1 cellular context compared by ENCODE assay signal in the genomic region with DNA sequence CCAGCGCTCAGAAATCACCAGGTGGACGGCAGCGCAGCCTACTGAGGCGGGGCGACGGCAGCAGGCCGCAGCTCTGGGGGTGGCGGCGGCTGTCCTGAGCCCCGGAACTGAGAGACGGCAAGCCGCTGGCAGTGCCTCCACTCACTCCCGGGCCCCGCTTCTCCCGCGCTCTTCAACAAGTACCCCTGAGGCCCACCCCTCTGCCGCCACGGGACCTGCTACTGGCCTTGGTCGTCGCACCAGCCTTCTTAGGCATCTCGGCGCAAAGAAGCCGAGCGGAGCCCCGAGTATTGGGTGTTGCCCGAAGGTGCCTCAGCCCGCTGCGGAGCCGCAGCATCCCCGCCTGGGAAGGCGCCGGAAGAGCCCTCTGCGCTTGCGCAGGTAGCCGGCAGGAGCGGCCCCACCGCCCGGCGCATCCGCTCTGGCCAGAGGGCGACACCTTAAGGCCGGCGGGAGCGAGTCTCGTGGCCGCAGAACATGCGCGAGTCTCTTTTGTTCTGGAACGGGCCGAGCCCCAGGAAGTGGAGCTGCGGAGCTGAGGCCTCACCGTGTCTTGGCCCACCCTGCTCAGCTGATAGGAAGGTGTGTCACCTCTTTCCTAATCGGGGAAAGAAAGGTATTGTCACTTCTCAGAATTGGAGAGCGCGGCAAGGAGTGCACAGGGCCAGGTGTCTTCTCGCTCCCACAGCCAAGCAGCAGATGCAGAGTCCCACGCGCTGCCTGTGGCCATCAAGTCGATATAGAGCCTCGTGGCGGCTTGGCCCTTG.
TF ChIP-seq lines count a peak whose summit lies in the region.

A gene (minus strand): TSS at position 369 of the 767 bp plus-strand sequence. CDS start 32 bp downstream, at position 337.

TF ChIP-seq in HEK293, 187 proteins besides CTCF, POLR2A, EP300 and RAD21 (continued from another document):
- TF ChIP-seq, protein P1, sequence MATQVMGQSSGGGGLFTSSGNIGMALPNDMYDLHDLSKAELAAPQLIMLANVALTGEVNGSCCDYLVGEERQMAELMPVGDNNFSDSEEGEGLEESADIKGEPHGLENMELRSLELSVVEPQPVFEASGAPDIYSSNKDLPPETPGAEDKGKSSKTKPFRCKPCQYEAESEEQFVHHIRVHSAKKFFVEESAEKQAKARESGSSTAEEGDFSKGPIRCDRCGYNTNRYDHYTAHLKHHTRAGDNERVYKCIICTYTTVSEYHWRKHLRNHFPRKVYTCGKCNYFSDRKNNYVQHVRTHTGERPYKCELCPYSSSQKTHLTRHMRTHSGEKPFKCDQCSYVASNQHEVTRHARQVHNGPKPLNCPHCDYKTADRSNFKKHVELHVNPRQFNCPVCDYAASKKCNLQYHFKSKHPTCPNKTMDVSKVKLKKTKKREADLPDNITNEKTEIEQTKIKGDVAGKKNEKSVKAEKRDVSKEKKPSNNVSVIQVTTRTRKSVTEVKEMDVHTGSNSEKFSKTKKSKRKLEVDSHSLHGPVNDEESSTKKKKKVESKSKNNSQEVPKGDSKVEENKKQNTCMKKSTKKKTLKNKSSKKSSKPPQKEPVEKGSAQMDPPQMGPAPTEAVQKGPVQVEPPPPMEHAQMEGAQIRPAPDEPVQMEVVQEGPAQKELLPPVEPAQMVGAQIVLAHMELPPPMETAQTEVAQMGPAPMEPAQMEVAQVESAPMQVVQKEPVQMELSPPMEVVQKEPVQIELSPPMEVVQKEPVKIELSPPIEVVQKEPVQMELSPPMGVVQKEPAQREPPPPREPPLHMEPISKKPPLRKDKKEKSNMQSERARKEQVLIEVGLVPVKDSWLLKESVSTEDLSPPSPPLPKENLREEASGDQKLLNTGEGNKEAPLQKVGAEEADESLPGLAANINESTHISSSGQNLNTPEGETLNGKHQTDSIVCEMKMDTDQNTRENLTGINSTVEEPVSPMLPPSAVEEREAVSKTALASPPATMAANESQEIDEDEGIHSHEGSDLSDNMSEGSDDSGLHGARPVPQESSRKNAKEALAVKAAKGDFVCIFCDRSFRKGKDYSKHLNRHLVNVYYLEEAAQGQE (tag by site-specific recombination; IDR thresholded peaks at IDR 0.05) = no peak
- TF ChIP-seq, protein P2, sequence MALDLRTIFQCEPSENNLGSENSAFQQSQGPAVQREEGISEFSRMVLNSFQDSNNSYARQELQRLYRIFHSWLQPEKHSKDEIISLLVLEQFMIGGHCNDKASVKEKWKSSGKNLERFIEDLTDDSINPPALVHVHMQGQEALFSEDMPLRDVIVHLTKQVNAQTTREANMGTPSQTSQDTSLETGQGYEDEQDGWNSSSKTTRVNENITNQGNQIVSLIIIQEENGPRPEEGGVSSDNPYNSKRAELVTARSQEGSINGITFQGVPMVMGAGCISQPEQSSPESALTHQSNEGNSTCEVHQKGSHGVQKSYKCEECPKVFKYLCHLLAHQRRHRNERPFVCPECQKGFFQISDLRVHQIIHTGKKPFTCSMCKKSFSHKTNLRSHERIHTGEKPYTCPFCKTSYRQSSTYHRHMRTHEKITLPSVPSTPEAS (tag by site-specific recombination; IDR thresholded peaks at IDR 0.05) = 0 out of 2 replicates have a peak, but pooled peaks have one; percentile 6
- TF ChIP-seq GLIS2 (tag by site-specific recombination; IDR thresholded peaks at IDR 0.05) = peak; percentile 29; the same call in 1 of the 2 replicates
- TF ChIP-seq ZNF266 (tag by site-specific recombination; IDR thresholded peaks at IDR 0.05; ENCODE audit: low read depth) = no peak
- no peak for TF ChIP-seq ZNF624 (tag by site-specific recombination; IDR thresholded peaks at IDR 0.05)
- 0 out of 2 replicates have a peak, but pooled peaks have one; percentile 68 for TF ChIP-seq BCL11B (tag by site-specific recombination; IDR thresholded peaks at IDR 0.05; ENCODE audit: low read depth)
- 0 out of 2 replicates have a peak, but pooled peaks have one; percentile 11 for TF ChIP-seq ZIC2 (tag by site-specific recombination; IDR thresholded peaks at IDR 0.05)
- no peak for TF ChIP-seq ZNF146 (tag by site-specific recombination; IDR thresholded peaks at IDR 0.05)
- TF ChIP-seq WT1 (tag by site-specific recombination; IDR thresholded peaks at IDR 0.05) = 0 out of 2 replicates have a peak, but pooled peaks have one; percentile 2
- TF ChIP-seq ZBTB20 (tag by site-specific recombination; IDR thresholded peaks at IDR 0.05) = peak; percentile 98
- TF ChIP-seq ZNF610 (tag by site-specific recombination; IDR thresholded peaks at IDR 0.05; ENCODE audit: borderline replicate concordance) = no peak
- TF ChIP-seq SP7 (tag by site-specific recombination; IDR thresholded peaks at IDR 0.05) = peak; percentile 55
- TF ChIP-seq, protein P3, sequence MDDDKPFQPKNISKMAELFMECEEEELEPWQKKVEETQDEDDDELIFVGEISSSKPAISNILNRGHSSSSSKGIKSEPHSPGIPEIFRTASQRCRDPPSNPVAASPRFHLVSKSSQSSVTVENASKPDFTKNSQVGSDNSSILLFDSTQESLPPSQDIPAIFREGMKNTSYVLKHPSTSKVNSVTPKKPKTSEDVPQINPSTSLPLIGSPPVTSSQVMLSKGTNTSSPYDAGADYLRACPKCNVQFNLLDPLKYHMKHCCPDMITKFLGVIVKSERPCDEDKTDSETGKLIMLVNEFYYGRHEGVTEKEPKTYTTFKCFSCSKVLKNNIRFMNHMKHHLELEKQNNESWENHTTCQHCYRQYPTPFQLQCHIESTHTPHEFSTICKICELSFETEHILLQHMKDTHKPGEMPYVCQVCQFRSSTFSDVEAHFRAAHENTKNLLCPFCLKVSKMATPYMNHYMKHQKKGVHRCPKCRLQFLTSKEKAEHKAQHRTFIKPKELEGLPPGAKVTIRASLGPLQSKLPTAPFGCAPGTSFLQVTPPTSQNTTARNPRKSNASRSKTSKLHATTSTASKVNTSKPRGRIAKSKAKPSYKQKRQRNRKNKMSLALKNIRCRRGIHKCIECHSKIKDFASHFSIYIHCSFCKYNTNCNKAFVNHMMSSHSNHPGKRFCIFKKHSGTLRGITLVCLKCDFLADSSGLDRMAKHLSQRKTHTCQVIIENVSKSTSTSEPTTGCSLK (tag by site-specific recombination; IDR thresholded peaks at IDR 0.05) = no peak
- TF ChIP-seq ZNF155 (tag by site-specific recombination; IDR thresholded peaks at IDR 0.05) = no peak
- TF ChIP-seq, protein P4, sequence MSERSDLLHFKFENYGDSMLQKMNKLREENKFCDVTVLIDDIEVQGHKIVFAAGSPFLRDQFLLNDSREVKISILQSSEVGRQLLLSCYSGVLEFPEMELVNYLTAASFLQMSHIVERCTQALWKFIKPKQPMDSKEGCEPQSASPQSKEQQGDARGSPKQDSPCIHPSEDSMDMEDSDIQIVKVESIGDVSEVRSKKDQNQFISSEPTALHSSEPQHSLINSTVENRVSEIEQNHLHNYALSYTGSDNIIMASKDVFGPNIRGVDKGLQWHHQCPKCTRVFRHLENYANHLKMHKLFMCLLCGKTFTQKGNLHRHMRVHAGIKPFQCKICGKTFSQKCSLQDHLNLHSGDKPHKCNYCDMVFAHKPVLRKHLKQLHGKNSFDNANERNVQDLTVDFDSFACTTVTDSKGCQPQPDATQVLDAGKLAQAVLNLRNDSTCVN (tag by site-specific recombination; optimal IDR thresholded peaks at IDR 0.05) = peak; percentile 90
- TF ChIP-seq, protein P5, sequence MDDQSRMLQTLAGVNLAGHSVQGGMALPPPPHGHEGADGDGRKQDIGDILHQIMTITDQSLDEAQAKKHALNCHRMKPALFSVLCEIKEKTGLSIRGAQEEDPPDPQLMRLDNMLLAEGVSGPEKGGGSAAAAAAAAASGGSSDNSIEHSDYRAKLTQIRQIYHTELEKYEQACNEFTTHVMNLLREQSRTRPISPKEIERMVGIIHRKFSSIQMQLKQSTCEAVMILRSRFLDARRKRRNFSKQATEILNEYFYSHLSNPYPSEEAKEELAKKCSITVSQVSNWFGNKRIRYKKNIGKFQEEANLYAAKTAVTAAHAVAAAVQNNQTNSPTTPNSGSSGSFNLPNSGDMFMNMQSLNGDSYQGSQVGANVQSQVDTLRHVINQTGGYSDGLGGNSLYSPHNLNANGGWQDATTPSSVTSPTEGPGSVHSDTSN (CRISPR knock-in tag; IDR thresholded peaks at IDR 0.05) = 0 out of 2 replicates have a peak, but pooled peaks have one; percentile 45
- TF ChIP-seq ZNF48 (tag by site-specific recombination; IDR thresholded peaks at IDR 0.05) = no peak
- no peak for TF ChIP-seq ZNF10 (tag by site-specific recombination; IDR thresholded peaks at IDR 0.05)
- no peak for TF ChIP-seq RBAK (tag by site-specific recombination; IDR thresholded peaks at IDR 0.05)
- no peak for TF ChIP-seq ZNF404 (tag by site-specific recombination; IDR thresholded peaks at IDR 0.05)
- peak; percentile 89 for TF ChIP-seq SCRT2 (tag by site-specific recombination; IDR thresholded peaks at IDR 0.05)
- TF ChIP-seq KLF8 (tag by site-specific recombination; IDR thresholded peaks at IDR 0.05) = peak; percentile 37
- peak; percentile 22 for TF ChIP-seq ZFP37 (tag by site-specific recombination; IDR thresholded peaks at IDR 0.05)
- TF ChIP-seq ZBTB8A (tag by site-specific recombination; IDR thresholded peaks at IDR 0.05) = peak; percentile 97
- no peak for TF ChIP-seq ZNF768 (tag by site-specific recombination; IDR thresholded peaks at IDR 0.05)
- peak; percentile 32; the same call in 1 of the 2 replicates for TF ChIP-seq ZNF324 (tag by site-specific recombination; IDR thresholded peaks at IDR 0.05)
- TF ChIP-seq ZNF391 (tag by site-specific recombination; IDR thresholded peaks at IDR 0.05; ENCODE audit: borderline replicate concordance, low read depth) = 0 out of 2 replicates have a peak, but pooled peaks have one; percentile 19
- TF ChIP-seq TCF7L2 (IDR thresholded peaks at IDR 0.05; ENCODE audit: borderline replicate concordance, low read depth, low read length) = no peak
- TF ChIP-seq ZFP69B (tag by site-specific recombination; IDR thresholded peaks at IDR 0.05) = peak; percentile 4; the same call in 1 of the 2 replicates
- peak; percentile 6; the same call in 1 of the 2 replicates for TF ChIP-seq ZNF157 (tag by site-specific recombination; IDR thresholded peaks at IDR 0.05)
- peak; percentile 57 for TF ChIP-seq ZNF629 (tag by site-specific recombination; IDR thresholded peaks at IDR 0.05)
- TF ChIP-seq, protein P6, sequence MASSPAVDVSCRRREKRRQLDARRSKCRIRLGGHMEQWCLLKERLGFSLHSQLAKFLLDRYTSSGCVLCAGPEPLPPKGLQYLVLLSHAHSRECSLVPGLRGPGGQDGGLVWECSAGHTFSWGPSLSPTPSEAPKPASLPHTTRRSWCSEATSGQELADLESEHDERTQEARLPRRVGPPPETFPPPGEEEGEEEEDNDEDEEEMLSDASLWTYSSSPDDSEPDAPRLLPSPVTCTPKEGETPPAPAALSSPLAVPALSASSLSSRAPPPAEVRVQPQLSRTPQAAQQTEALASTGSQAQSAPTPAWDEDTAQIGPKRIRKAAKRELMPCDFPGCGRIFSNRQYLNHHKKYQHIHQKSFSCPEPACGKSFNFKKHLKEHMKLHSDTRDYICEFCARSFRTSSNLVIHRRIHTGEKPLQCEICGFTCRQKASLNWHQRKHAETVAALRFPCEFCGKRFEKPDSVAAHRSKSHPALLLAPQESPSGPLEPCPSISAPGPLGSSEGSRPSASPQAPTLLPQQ (tag by site-specific recombination; IDR thresholded peaks at IDR 0.05) = peak; percentile 42; the same call in 1 of the 2 replicates
- no peak for TF ChIP-seq HOXA7 (CRISPR knock-in tag; IDR thresholded peaks at IDR 0.05; ENCODE audit: borderline replicate concordance)
- TF ChIP-seq, protein P7, sequence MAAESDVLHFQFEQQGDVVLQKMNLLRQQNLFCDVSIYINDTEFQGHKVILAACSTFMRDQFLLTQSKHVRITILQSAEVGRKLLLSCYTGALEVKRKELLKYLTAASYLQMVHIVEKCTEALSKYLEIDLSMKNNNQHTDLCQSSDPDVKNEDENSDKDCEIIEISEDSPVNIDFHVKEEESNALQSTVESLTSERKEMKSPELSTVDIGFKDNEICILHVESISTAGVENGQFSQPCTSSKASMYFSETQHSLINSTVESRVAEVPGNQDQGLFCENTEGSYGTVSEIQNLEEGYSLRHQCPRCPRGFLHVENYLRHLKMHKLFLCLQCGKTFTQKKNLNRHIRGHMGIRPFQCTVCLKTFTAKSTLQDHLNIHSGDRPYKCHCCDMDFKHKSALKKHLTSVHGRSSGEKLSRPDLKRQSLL (tag by site-specific recombination; IDR thresholded peaks at IDR 0.05) = peak; percentile 38; the same call in 1 of the 2 replicates
- 0 out of 2 replicates have a peak, but pooled peaks have one; percentile 6 for TF ChIP-seq ZBTB1 (tag by site-specific recombination; IDR thresholded peaks at IDR 0.05)
- peak; percentile 11; the same call in 1 of the 2 replicates for TF ChIP-seq YY2 (tag by site-specific recombination; IDR thresholded peaks at IDR 0.05)
- TF ChIP-seq, protein P8, sequence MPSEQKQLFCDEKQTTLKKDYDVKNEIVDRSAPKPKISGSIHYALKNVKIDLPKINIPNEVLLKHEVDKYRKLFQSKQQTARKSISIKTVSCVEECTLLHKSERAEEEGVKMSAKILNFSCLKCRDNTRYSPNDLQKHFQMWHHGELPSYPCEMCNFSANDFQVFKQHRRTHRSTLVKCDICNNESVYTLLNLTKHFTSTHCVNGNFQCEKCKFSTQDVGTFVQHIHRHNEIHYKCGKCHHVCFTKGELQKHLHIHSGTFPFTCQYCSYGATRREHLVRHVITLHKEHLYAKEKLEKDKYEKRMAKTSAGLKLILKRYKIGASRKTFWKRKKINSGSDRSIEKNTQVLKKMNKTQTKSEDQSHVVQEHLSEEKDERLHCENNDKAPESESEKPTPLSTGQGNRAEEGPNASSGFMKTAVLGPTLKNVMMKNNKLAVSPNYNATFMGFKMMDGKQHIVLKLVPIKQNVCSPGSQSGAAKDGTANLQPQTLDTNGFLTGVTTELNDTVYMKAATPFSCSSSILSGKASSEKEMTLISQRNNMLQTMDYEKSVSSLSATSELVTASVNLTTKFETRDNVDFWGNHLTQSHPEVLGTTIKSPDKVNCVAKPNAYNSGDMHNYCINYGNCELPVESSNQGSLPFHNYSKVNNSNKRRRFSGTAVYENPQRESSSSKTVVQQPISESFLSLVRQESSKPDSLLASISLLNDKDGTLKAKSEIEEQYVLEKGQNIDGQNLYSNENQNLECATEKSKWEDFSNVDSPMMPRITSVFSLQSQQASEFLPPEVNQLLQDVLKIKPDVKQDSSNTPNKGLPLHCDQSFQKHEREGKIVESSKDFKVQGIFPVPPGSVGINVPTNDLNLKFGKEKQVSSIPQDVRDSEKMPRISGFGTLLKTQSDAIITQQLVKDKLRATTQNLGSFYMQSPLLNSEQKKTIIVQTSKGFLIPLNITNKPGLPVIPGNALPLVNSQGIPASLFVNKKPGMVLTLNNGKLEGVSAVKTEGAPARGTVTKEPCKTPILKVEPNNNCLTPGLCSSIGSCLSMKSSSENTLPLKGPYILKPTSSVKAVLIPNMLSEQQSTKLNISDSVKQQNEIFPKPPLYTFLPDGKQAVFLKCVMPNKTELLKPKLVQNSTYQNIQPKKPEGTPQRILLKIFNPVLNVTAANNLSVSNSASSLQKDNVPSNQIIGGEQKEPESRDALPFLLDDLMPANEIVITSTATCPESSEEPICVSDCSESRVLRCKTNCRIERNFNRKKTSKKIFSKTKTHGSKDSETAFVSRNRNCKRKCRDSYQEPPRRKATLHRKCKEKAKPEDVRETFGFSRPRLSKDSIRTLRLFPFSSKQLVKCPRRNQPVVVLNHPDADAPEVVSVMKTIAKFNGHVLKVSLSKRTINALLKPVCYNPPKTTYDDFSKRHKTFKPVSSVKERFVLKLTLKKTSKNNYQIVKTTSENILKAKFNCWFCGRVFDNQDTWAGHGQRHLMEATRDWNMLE (tag by site-specific recombination; conservative IDR thresholded peaks at IDR 0.05; ENCODE audit: low read depth) = peak; percentile 87
- peak; percentile 80 for TF ChIP-seq ZNF335 (tag by site-specific recombination; conservative IDR thresholded peaks at IDR 0.05)
- no peak for TF ChIP-seq GLI4 (tag by site-specific recombination; IDR thresholded peaks at IDR 0.05)
- no peak for TF ChIP-seq ZNF138 (tag by site-specific recombination; IDR thresholded peaks at IDR 0.05; ENCODE audit: borderline replicate concordance)
